ENCODE assay signal across 9 cellular contexts in the genomic region with DNA sequence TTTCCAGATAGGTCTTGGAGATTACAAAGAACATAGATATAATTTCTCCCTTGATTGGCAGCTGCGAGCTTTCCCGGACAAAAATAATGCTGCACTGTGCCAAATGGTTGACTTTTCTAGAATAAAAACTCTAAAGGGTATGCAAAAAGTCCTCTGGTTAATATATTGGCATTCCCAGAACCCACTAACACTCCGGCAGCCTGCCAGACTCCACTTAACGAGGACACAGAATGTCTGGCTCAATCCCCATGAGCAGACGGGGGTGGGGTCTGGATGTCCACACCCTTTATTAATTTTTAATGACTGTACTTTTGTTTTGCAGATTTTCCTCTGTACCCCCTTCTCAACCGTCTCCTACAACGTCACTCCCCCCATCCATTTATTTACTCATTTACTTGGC. TPM values are rescaled to one million over a fixed set of nuclear protein-coding genes. Genes with fewer than 3 reads are reported as not detected.
DNase-seq lines count a peak whose midpoint lies in the region; ATAC-seq, FAIRE-seq and TF ChIP-seq lines count a peak whose summit lies in the region.
"Had no signal": no experiment of that assay in that cellular context is flagged by ENCODE, and none has a peak within 500 bp of the region (broad histone marks: within the 10 kb centered on the region; RNA-seq: fewer than 3 reads in every experiment).

No MANE protein-coding gene starts in this region.

- TF ChIP-seq POLR2A in HepG2 (IDR thresholded peaks at IDR 0.05; ENCODE audit: insufficient read depth in 1 of 2, low read depth in 2 of 2, low read length in 2 of 2) = no peak

- TF ChIP-seq CTCF in ascending aorta (IDR thresholded peaks at IDR 0.05) (no peak), HepG2 (CRISPR knock-in tag; IDR thresholded peaks at IDR 0.05) (no peak), tibial artery (IDR thresholded peaks at IDR 0.05) (no peak)

- H3K36me3 ChIP-seq in ascending aorta (no peaks in the 10 kb centered on the region), HepG2 (replicated peaks in 1 of 2; ENCODE audit: control insufficient read depth in 1 of 2, insufficient read depth in 2 of 2, low read length in 2 of 2) (no peaks in the 10 kb centered on the region; a peak in 1 of 5 replicates), tibial artery (no peaks in the 10 kb centered on the region)

- no peak for ATAC-seq in HepG2
- ATAC-seq: activated naive CD8-positive, alpha-beta T cell treated with anti-CD3 and anti-CD28 coated beads, Interleukin-2, amount 50 U/mL, for 24 hours had no signal

- POLR2A ChIA-PET in HepG2 (lab: Yijun Ruan, JAX) = no interaction called here

- H3K4me2 ChIP-seq in HepG2 (ENCODE audit: low read depth, low read length) = no peak overlapping the region

- 90% methylated on average over 7 of the region's 7 CpGs for WGBS in HepG2 (ENCODE audit: low lambda C conversion rate)

- peak overlapping the region; percentile 65 to 92 for H3K27ac ChIP-seq in ascending aorta
- no peak overlapping the region for H3K27ac ChIP-seq in HepG2 (ENCODE audit: extremely low read length, insufficient read depth, low read length)
- H3K27ac ChIP-seq in tibial artery = peak overlapping the region; percentile 89

- H3K4me1 ChIP-seq in ascending aorta = peaks cover 13 to 34% of the 10 kb centered on the region in 2 donors
- peaks cover 54% of the 10 kb centered on the region for H3K4me1 ChIP-seq in HepG2 (ENCODE audit: insufficient read depth, low read length)
- H3K4me1 ChIP-seq in tibial artery = peaks cover 6 to 56% (median 46%) of the 10 kb centered on the region in 4 donors

- H3K79me2 ChIP-seq in HepG2 (ENCODE audit: insufficient read depth, low read length) = peaks cover 8% of the 10 kb centered on the region

- DNase-seq in NCI-H128 (lab: John Stamatoyannopoulos, UW; ENCODE audit: unreplicated experiment) (peak; percentile 32), ascending aorta (ENCODE audit: low spot score in 2 of 2) (peak in 1 of 2 donors; percentile 78), HepG2 (ENCODE audit: low spot score) (no peak), tibial artery (peak; percentile 61 to 68), NCI-H1436 treated with DMSO at 0.1 percent for 48 hours (lab: John Stamatoyannopoulos, UW) (no peak), MV-4-11 (lab: John Stamatoyannopoulos, UW) (no peak)
- no peak for DNase-seq in activated T-cell treated with anti-CD3 and anti-CD28 coated beads, Interleukin-2, amount 50 U/mL, for 1 hour
- DNase-seq: activated naive CD8-positive, alpha-beta T cell treated with anti-CD3 and anti-CD28 coated beads, Interleukin-2, amount 50 U/mL, for 24 hours; NK-92 treated with Interleukin-12 subunit alpha and Interleukin-12 subunit beta, amount 100 ng/mL, for 24 hours had no signal

- H3K9me3 ChIP-seq in ascending aorta (no peaks in the 10 kb centered on the region), HepG2 (ENCODE audit: low read length) (no peaks in the 10 kb centered on the region), tibial artery (no peaks in the 10 kb centered on the region)

- H3K9ac ChIP-seq in HepG2 (ENCODE audit: insufficient read depth, low read depth, low read length) = no peak overlapping the region

- CTCF ChIA-PET in HepG2 (lab: Yijun Ruan, JAX; ENCODE audit: low intra/inter-chr PET ratio, low total read pairs) = no interaction called here

- no peak overlapping the region for H2AFZ ChIP-seq in HepG2 (ENCODE audit: low read length)

- no peak for FAIRE-seq in HepG2 (lab: Jason Lieb, UNC)

- H3K27me3 ChIP-seq in ascending aorta (no peaks in the 10 kb centered on the region), HepG2 (ENCODE audit: control insufficient read depth in 1 of 2, insufficient read depth in 2 of 2, low read length in 2 of 2) (no peaks in the 10 kb centered on the region), tibial artery (no peaks in the 10 kb centered on the region)

- H4K20me1 ChIP-seq in HepG2 (ENCODE audit: insufficient read depth, low read length) = no peaks in the 10 kb centered on the region; the same call in 1 of the 2 replicates

- TF ChIP-seq EP300 in HepG2 (IDR thresholded peaks at IDR 0.05; ENCODE audit: low read depth in 2 of 2, low read length in 2 of 2) (no peak), HepG2 (CRISPR knock-in tag; IDR thresholded peaks at IDR 0.05; ENCODE audit: borderline replicate concordance) (no peak)

- TSS peak; percentile 24 for BruUV-seq in HepG2 (replicated peaks; lab: Mats Ljungman, UMichigan)

- H3K4me3 ChIP-seq in ascending aorta (peak overlapping the region; percentile 23 to 91), HepG2 (replicated peaks in 1 of 3; ENCODE audit: insufficient read depth in 1 of 3, low read depth in 2 of 3, low read length in 3 of 3) (no peak overlapping the region), tibial artery (peak overlapping the region; percentile 9 to 22)

- intact Hi-C loops in ascending aorta (cut with DNase I) = no loop called here
- intact Hi-C loops in HepG2 (cut with micrococcal nuclease; ENCODE audit: unreplicated experiment) = no loop called here
- intact Hi-C loops in tibial artery (cut with DNase I; ENCODE audit: low total_unique reads) = loop anchor here (5.0 kb wide), 2 partner anchors 215 to 505 kb away; a partner anchor contains a TSS

- in situ Hi-C loops in HepG2 (cut with HindIII; ENCODE audit: extremely low pct_ligation_motif_present, low pct_unique_long_range_greater_than_20kb) = loop anchor here (10.0 to 25.0 kb wide), 2 partner anchors 313 to 415 kb away; no protein-coding TSS in a partner anchor

- no peak for TF ChIP-seq RAD21 in HepG2 (CRISPR knock-in tag; IDR thresholded peaks at IDR 0.05)

TF ChIP-seq in HepG2, 621 proteins besides CTCF, POLR2A, EP300 and RAD21:
- TF ChIP-seq, protein P1, sequence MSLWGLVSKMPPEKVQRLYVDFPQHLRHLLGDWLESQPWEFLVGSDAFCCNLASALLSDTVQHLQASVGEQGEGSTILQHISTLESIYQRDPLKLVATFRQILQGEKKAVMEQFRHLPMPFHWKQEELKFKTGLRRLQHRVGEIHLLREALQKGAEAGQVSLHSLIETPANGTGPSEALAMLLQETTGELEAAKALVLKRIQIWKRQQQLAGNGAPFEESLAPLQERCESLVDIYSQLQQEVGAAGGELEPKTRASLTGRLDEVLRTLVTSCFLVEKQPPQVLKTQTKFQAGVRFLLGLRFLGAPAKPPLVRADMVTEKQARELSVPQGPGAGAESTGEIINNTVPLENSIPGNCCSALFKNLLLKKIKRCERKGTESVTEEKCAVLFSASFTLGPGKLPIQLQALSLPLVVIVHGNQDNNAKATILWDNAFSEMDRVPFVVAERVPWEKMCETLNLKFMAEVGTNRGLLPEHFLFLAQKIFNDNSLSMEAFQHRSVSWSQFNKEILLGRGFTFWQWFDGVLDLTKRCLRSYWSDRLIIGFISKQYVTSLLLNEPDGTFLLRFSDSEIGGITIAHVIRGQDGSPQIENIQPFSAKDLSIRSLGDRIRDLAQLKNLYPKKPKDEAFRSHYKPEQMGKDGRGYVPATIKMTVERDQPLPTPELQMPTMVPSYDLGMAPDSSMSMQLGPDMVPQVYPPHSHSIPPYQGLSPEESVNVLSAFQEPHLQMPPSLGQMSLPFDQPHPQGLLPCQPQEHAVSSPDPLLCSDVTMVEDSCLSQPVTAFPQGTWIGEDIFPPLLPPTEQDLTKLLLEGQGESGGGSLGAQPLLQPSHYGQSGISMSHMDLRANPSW (CRISPR knock-in tag; IDR thresholded peaks at IDR 0.05; ENCODE audit: borderline replicate concordance) = no peak
- no peak for TF ChIP-seq EHMT2 (IDR thresholded peaks at IDR 0.05; ENCODE audit: borderline replicate concordance, low read depth, low read length)
- no peak for TF ChIP-seq ZNF776 (CRISPR knock-in tag; IDR thresholded peaks at IDR 0.05)
- TF ChIP-seq RBFOX2 (IDR thresholded peaks at IDR 0.05; ENCODE audit: low read depth, low read length) = no peak
- TF ChIP-seq FOXP1 (IDR thresholded peaks at IDR 0.05) = no peak
- TF ChIP-seq FOXP1 (CRISPR knock-in tag; IDR thresholded peaks at IDR 0.05) = no peak
- no peak for TF ChIP-seq SIN3A (IDR thresholded peaks at IDR 0.05; ENCODE audit: borderline replicate concordance, low read depth, low read length)
- TF ChIP-seq, protein P2, sequence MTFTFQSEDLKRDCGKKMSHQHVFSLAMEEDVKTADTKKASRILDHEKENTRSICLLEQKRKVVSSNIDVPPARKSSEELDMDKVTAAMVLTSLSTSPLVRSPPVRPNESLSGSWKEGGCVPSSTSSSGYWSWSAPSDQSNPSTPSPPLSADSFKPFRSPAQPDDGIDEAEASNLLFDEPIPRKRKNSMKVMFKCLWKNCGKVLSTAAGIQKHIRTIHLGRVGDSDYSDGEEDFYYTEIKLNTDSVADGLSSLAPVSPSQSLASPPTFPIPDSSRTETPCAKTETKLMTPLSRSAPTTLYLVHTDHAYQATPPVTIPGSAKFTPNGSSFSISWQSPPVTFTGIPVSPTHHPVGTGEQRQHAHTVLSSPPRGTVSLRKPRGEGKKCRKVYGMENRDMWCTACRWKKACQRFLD (CRISPR knock-in tag; IDR thresholded peaks at IDR 0.05; ENCODE audit: borderline replicate concordance) = no peak
- TF ChIP-seq FOXJ3 (CRISPR knock-in tag; IDR thresholded peaks at IDR 0.05; ENCODE audit: borderline replicate concordance) = no peak
- TF ChIP-seq ZNF777 (CRISPR knock-in tag; IDR thresholded peaks at IDR 0.05) = no peak

RNA-seq across cellular contexts. Expression of a gene that starts 3.3 kb away (rescaled TPM):
- total RNA-seq in ascending aorta = 21.0 TPM
- 10.4 and 13.6 TPM in 2 replicates for total RNA-seq in HepG2 (2016; rRNA removed; fragmentation: Illumina TruSeq; extraction: Trizol)
- total RNA-seq in HepG2 (2016; cell fraction: cytosol; rRNA removed; fragmentation: Illumina TruSeq; extraction: Trizol; ENCODE audit: low read depth) = 6.1 and 8.9 TPM in 2 replicates
- 12.4 and 15.9 TPM in 2 replicates for total RNA-seq in HepG2 (2016; cell fraction: insoluble cytoplasmic fraction; rRNA removed; fragmentation: Illumina TruSeq; extraction: Trizol)
- 11.2 and 12.8 TPM in 2 replicates for total RNA-seq in HepG2 (2016; cell fraction: membrane; rRNA removed; fragmentation: Illumina TruSeq; extraction: Trizol)
- 18.3 and 32.5 TPM in 2 replicates for total RNA-seq in HepG2 (2016; cell fraction: nucleus; rRNA removed; fragmentation: Illumina TruSeq; extraction: Trizol)
- polyA plus RNA-seq in HepG2 (2011; rRNA removed) = 11.8 and 20.9 TPM in 2 replicates
- polyA plus RNA-seq in HepG2 (2011; cell fraction: cytosol; rRNA removed) = 7.9 and 14.0 TPM in 2 replicates
- polyA plus RNA-seq in HepG2 (2011; cell fraction: nucleus; rRNA removed) = 35.4 and 60.5 TPM in 2 replicates
- 7.9 and 15.6 TPM in 2 replicates for polyA plus RNA-seq in HepG2 (2012)
- 9.0 and 9.7 TPM in 2 replicates for polyA plus RNA-seq in HepG2 (2016; cell fraction: cytosol; fragmentation: Illumina TruSeq; extraction: Trizol; ENCODE audit: low read depth)
- polyA plus RNA-seq in HepG2 (2016; cell fraction: insoluble cytoplasmic fraction; fragmentation: Illumina TruSeq; extraction: Trizol; ENCODE audit: low read depth) = 12.7 and 13.9 TPM in 2 replicates
- polyA plus RNA-seq in HepG2 (2016; cell fraction: membrane; fragmentation: Illumina TruSeq; extraction: Trizol; ENCODE audit: low read depth) = 12.9 and 14.9 TPM in 2 replicates
- polyA plus RNA-seq in HepG2 (2016; cell fraction: nucleus; fragmentation: Illumina TruSeq; extraction: Trizol; ENCODE audit: insufficient read depth, low read depth) = 20.5 and 30.2 TPM in 2 replicates
- 0.19 and 17.1 TPM in 2 replicates for polyA minus RNA-seq in HepG2 (2011; rRNA and poly(A)+ RNA removed; ENCODE audit: low replicate concordance)
- polyA minus RNA-seq in HepG2 (2011; cell fraction: cytosol; rRNA and poly(A)+ RNA removed) = 5.8 and 10.2 TPM in 2 replicates
- polyA minus RNA-seq in HepG2 (2011; cell fraction: nucleus; rRNA and poly(A)+ RNA removed) = 34.9 and 52.0 TPM in 2 replicates

Comparison
In these comparisons a context has a peak if more than half of its experiments do, and no peak if none do; other contexts are left out.
1. DNase-seq: peak in NCI-H128 (single experiment) and tibial artery (2 of 2); none in HepG2 (single experiment), NCI-H1436 treated with DMSO at 0.1 percent for 48 hours (single experiment), activated T-cell treated with anti-CD3 and anti-CD28 coated beads, Interleukin-2, amount 50 U/mL, for 1 hour (single experiment) and MV-4-11 (single experiment).
2. H3K4me3 ChIP-seq: peak in ascending aorta (2 of 2) and tibial artery (2 of 2); none in HepG2 (0 of 3).